In genomic region chr18:65628390-65628789, GRCh38 we compare ENCODE assay signal across 30 cellular contexts.
"Had no signal": no experiment of that assay in that cellular context is flagged by ENCODE, and none has a peak within 500 bp of the region (broad histone marks: within the 10 kb centered on the region; RNA-seq: fewer than 3 reads in every experiment).

No MANE protein-coding gene starts in this region.

- H3K36me3 ChIP-seq: adrenal gland, ascending aorta, brain microvascular endothelial cell, breast epithelium, cardiac muscle cell had no signal

- H3K27ac ChIP-seq: adrenal gland, ascending aorta, body of pancreas, brain microvascular endothelial cell, breast epithelium, cardiac muscle cell had no signal

- H3K9me3 ChIP-seq: adrenal gland, ascending aorta, body of pancreas, breast epithelium had no signal

- DNase-seq: activated effector memory CD4-positive, alpha-beta T cell treated with anti-CD3 and anti-CD28 coated beads, Interleukin-2, amount 50 U/mL, for 16 hours; activated effector memory CD4-positive, alpha-beta T cell treated with Interleukin-2 at 50 U/mL for 16 hours; activated gamma-delta T cell; activated gamma-delta T cell treated with Interleukin-2 at 50 U/mL for 16 hours; activated naive CD4-positive, alpha-beta T cell; activated naive CD4-positive, alpha-beta T cell treated with anti-CD3 and anti-CD28 coated beads for 36 hours; activated naive CD4-positive, alpha-beta T cell treated with anti-CD3 and anti-CD28 coated beads, Interleukin-2, amount 10 ng/mL, durations not matched to agents 7 days and 5 days; activated naive CD4-positive, alpha-beta T cell treated with anti-CD3 and anti-CD28 coated beads, Interleukin-2, amount 50 U/mL, for 16 hours; activated naive CD4-positive, alpha-beta T cell treated with Interleukin-2 at 50 U/mL for 16 hours; activated naive CD8-positive, alpha-beta T cell treated with anti-CD3 and anti-CD28 coated beads for 36 hours; activated naive CD8-positive, alpha-beta T cell treated with anti-CD3 and anti-CD28 coated beads, Interleukin-2, amount 10 ng/mL, durations not matched to agents 7 days and 5 days; activated naive CD8-positive, alpha-beta T cell treated with anti-CD3 and anti-CD28 coated beads, Interleukin-2, amount 50 U/mL, for 24 hours; activated T-cell treated with anti-CD3 and anti-CD28 coated beads, Interleukin-2, amount 50 U/mL, for 1 hour; activated T-cell treated with anti-CD3 and anti-CD28 coated beads, Interleukin-2, amount 50 U/mL, for 24 hours; activated T-cell treated with anti-CD3 and anti-CD28 coated beads, Interleukin-2, amount 50 U/mL, for 4 hours; activated T-cell treated with anti-CD3 and anti-CD28 coated beads, Interleukin-2, amount 50 U/mL, for 48 hours; activated T-cell treated with anti-CD3 and anti-CD28 coated beads, Interleukin-2, amount 50 U/mL, for 72 hours; adrenal gland; amniotic stem cell; amygdala; anterior cingulate cortex; aorta; body of pancreas; brain microvascular endothelial cell; caudate nucleus; central memory CD4-positive, alpha-beta T cell; cerebellar nuclear complex had no signal

- H3K27me3 ChIP-seq: adrenal gland, ascending aorta, body of pancreas, brain microvascular endothelial cell, breast epithelium, cardiac muscle cell had no signal

- H3K4me3 ChIP-seq: adrenal gland, ascending aorta, body of pancreas, breast epithelium, cardiac muscle cell had no signal
